1 cellular context compared by ENCODE assay signal in the genomic region with DNA sequence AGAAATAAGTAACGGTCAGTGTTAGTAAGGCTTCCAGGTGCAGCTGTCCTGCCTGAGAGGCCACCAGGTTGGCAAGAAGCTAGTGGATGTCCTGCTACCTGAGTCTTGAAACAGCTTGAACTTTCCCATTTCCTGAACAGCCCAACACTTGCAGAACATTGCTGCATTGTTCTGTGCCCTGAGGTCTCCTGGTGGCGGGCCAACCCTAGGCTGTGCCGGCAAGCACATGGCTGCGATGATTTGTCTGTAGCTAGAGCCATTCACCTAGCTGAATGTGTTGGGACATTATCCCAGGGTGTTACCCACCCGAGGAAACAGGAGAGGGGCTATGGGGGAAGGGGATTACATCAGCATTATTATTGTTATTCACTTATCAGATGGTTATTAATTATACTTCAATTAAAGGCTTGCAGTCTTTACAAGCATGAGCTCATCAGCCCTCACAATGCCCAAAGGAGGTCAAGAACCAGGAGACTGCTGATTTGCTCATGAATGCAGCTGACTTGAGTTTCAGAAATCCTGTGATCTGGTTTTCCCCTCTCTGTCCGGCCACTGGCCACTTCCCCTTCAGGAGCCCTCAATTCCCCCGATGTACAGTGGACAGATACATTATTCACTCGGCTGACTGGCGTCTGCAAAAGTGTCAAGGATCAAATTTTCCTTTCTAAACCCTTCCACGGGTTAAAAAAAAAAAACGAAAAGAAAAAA.
TF ChIP-seq lines count a peak whose summit lies in the region.

No MANE protein-coding gene starts in this region.

TF ChIP-seq in SK-N-SH, 30 proteins besides CTCF, POLR2A, EP300 and RAD21 (continued from another document):
- TF ChIP-seq POLR2AphosphoS5 (IDR thresholded peaks at IDR 0.05; ENCODE audit: low read depth, low read length) = no peak
- no peak for TF ChIP-seq MXI1 (IDR thresholded peaks at IDR 0.05; ENCODE audit: low read depth, low read length)
- TF ChIP-seq, protein P1, sequence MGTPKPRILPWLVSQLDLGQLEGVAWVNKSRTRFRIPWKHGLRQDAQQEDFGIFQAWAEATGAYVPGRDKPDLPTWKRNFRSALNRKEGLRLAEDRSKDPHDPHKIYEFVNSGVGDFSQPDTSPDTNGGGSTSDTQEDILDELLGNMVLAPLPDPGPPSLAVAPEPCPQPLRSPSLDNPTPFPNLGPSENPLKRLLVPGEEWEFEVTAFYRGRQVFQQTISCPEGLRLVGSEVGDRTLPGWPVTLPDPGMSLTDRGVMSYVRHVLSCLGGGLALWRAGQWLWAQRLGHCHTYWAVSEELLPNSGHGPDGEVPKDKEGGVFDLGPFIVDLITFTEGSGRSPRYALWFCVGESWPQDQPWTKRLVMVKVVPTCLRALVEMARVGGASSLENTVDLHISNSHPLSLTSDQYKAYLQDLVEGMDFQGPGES (IDR thresholded peaks at IDR 0.05; ENCODE audit: low read depth, low read length) = no peak
- no peak for TF ChIP-seq SIN3A (IDR thresholded peaks at IDR 0.05; ENCODE audit: borderline replicate concordance, low read depth, low read length)
- TF ChIP-seq ELF1 (IDR thresholded peaks at IDR 0.05) = no peak
